Comparison of ENCODE assay signal across 10 cellular contexts in genomic region chr6:34658605-34659218, GRCh38. TPM values are rescaled to one million over a fixed set of nuclear protein-coding genes. Genes with fewer than 3 reads are reported as not detected.
DNase-seq lines count a peak whose midpoint lies in the region; ATAC-seq and TF ChIP-seq lines count a peak whose summit lies in the region.
"Had no signal": no experiment of that assay in that cellular context is flagged by ENCODE, and none has a peak within 500 bp of the region (broad histone marks: within the 10 kb centered on the region; RNA-seq: fewer than 3 reads in every experiment).

No MANE protein-coding gene starts in this region.

- BruUV-seq in A673 (replicated peaks; lab: Mats Ljungman, UMichigan): no TSS peak

- H3K36me3 ChIP-seq in A673 (ENCODE audit: insufficient read depth, low read length, poor library complexity, severe bottlenecking) (peaks cover 5% of the 10 kb centered on the region), DOHH2 (ENCODE audit: control insufficient read depth, low read length) (peaks cover 18% of the 10 kb centered on the region), RWPE2 (ENCODE audit: low read depth) (peaks cover 11% of the 10 kb centered on the region), left lung (peaks cover 0 to 4% of the 10 kb centered on the region in 2 donors)

- TF ChIP-seq CTCF in A673 (conservative IDR thresholded peaks at IDR 0.05; ENCODE audit: low read depth, low read length) (no peak), DOHH2 (IDR thresholded peaks at IDR 0.05; ENCODE audit: low read depth, low read length, poor library complexity, severe bottlenecking) (no peak), RWPE2 (IDR thresholded peaks at IDR 0.05; ENCODE audit: poor library complexity, severe bottlenecking) (no peak), left lung (IDR thresholded peaks at IDR 0.05) (no peak)

- POLR2A ChIA-PET in A673 (lab: Charles Lee; ENCODE audit: low non-redundant PET): no interaction called here

- DNase-seq in A673 (ENCODE audit: low spot score) (no peak), RWPE2 (ENCODE audit: low spot score) (no peak), left lung (no peak), cerebellar nuclear complex (lab: John Stamatoyannopoulos, UW) (no peak), DMS79 (lab: John Stamatoyannopoulos, UW) (no peak), UCSD-AML1 (lab: John Stamatoyannopoulos, UW; ENCODE audit: unreplicated experiment) (no peak)
- DNase-seq: activated gamma-delta T cell, kidney had no signal

- no peaks in the 10 kb centered on the region for H4K20me1 ChIP-seq in DOHH2 (ENCODE audit: control insufficient read depth, insufficient read depth, low read depth, low read length)

- H3K27ac ChIP-seq in A673 (ENCODE audit: low read depth, low read length, poor library complexity, severe bottlenecking) (peak overlapping the region; percentile 34), DOHH2 (ENCODE audit: low read depth, low read length) (peak overlapping the region; percentile 91), RWPE2 (ENCODE audit: poor library complexity, severe bottlenecking) (peak overlapping the region; percentile 89), left lung (peak overlapping the region; percentile 87 to 93)

- H3K9me3 ChIP-seq in A673 (ENCODE audit: low read depth, low read length, poor library complexity, severe bottlenecking): no peaks in the 10 kb centered on the region
- H3K9me3 ChIP-seq in DOHH2 (ENCODE audit: control insufficient read depth, insufficient read depth, low read length): no peaks in the 10 kb centered on the region
- H3K9me3 ChIP-seq in RWPE2 (ENCODE audit: severe bottlenecking): no peaks in the 10 kb centered on the region
- H3K9me3 ChIP-seq in left lung: no peaks in the 10 kb centered on the region

- peaks cover 23% of the 10 kb centered on the region for H3F3A ChIP-seq in DOHH2 (ENCODE audit: control insufficient read depth, insufficient read depth)

- peak overlapping the region; percentile 85 for H3K4me2 ChIP-seq in DOHH2 (ENCODE audit: low read length)

- ATAC-seq in RWPE2 (ENCODE audit: low read depth) (no peak), left lung (no peak), HG02852 (IDR thresholded peaks at IDR 0.05; ENCODE audit: unreplicated experiment) (no peak)

- CTCF ChIA-PET in A673 (lab: Charles Lee): no interaction called here

- no peak overlapping the region for H3K4me3 ChIP-seq in A673 (ENCODE audit: low read depth, low read length, poor library complexity, severe bottlenecking)
- peak overlapping the region; percentile 37 for H3K4me3 ChIP-seq in DOHH2 (ENCODE audit: low read length)
- H3K4me3 ChIP-seq in RWPE2 (ENCODE audit: severe bottlenecking): no peak overlapping the region
- no peak overlapping the region for H3K4me3 ChIP-seq in left lung

- intact Hi-C loops in A673 (cut with micrococcal nuclease; ENCODE audit: unreplicated experiment) (no loop called here), left lung (cut with DNase I) (no loop called here)

- H3K79me2 ChIP-seq in DOHH2 (ENCODE audit: control insufficient read depth, low read length): peaks cover 96% of the 10 kb centered on the region

- no peaks in the 10 kb centered on the region for H3K9me2 ChIP-seq in DOHH2 (replicated peaks; ENCODE audit: control insufficient read depth, low read length)

- H3K4me1 ChIP-seq in A673 (ENCODE audit: insufficient read depth, low read length, poor library complexity, severe bottlenecking) (peaks cover 41% of the 10 kb centered on the region), DOHH2 (ENCODE audit: control insufficient read depth, low read length) (peaks cover 86% of the 10 kb centered on the region), RWPE2 (ENCODE audit: insufficient read depth, poor library complexity, severe bottlenecking) (peaks cover 16% of the 10 kb centered on the region), left lung (peaks cover 22 to 75% of the 10 kb centered on the region in 2 donors)

- H3K27me3 ChIP-seq in A673 (replicated peaks; ENCODE audit: insufficient read depth, low read depth, low read length, poor library complexity) (no peaks in the 10 kb centered on the region), DOHH2 (ENCODE audit: control insufficient read depth, low read length) (no peaks in the 10 kb centered on the region), RWPE2 (ENCODE audit: insufficient read depth, poor library complexity, severe bottlenecking) (no peaks in the 10 kb centered on the region), left lung (no peaks in the 10 kb centered on the region)

RNA-seq across cellular contexts. Expression of gene ILRUN, which starts 37.9 kb away (rescaled TPM):
- total RNA-seq in A673 (2021) (58.4 and 66.5 TPM in 2 replicates), left lung (10 to 100 TPM; 75.9 to 82.9 TPM)

Comparison
In these comparisons a context has a peak if more than half of its experiments do, and no peak if none do; other contexts are left out.
1. H3K27ac ChIP-seq: peak in every context shown above with its lines; median percentile 91 in DOHH2; 90 in left lung; 89 in RWPE2; 34 in A673.